ENCODE assay signal across 1 cellular context in the genomic region with DNA sequence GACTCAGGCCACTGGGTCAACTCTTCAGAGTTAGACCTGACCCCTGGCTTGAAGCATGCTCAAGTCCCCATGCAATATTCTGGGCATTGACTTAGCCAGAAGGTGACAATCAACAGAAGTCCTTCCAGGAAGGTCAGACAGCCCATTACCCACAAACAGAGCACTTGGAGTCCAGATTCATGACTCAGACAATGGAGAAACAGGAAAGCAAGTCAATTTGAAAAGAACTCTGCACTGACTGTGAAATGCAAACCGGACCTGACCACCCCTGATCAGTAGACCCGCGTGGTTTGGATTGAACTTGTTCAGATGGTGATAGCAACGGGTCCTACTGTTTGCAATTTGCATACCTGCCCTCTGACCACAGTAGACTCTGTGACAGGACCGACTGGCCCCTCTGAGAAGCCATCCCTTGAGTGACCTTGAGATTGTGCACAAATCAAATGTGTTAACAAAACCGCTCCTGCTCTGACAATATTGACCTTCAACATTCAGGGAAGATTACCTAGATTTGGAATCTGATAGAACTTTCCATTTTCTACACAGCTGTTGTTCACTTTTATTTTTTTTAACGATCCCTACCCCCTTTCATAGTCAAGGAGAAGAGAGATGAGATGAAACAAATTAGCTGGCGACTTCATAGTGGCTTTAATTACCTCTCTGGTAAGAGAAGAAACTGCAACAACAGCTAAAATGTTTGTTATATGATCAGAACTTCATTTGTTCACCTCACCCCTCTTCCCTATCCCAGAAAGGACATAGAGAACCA.
TF ChIP-seq lines count a peak whose summit lies in the region.

No MANE protein-coding gene starts in this region.

TF ChIP-seq in HepG2, 621 proteins besides CTCF, POLR2A, EP300 and RAD21 (continued from another document and continues in another):
- TF ChIP-seq ZC3H4 (CRISPR knock-in tag; IDR thresholded peaks at IDR 0.05; ENCODE audit: borderline replicate concordance) (no peak), HOXA3 (CRISPR knock-in tag; IDR thresholded peaks at IDR 0.05) (peak; percentile 86), ZBED4 (CRISPR knock-in tag; IDR thresholded peaks at IDR 0.05; ENCODE audit: borderline replicate concordance) (peak; percentile 54; the same call in 1 of the 2 replicates), SP140L (CRISPR knock-in tag; IDR thresholded peaks at IDR 0.05; ENCODE audit: borderline replicate concordance) (no peak; the same call in 1 of the 2 replicates), BRCA1 (CRISPR knock-in tag; IDR thresholded peaks at IDR 0.05) (0 out of 2 replicates have a peak, but pooled peaks have one; percentile 28), MATR3 (CRISPR knock-in tag; IDR thresholded peaks at IDR 0.05) (no peak), ZNF180 (CRISPR knock-in tag; IDR thresholded peaks at IDR 0.05; ENCODE audit: borderline replicate concordance, low read depth) (no peak), RBAK (CRISPR knock-in tag; IDR thresholded peaks at IDR 0.05) (no peak), ZNF761 (CRISPR knock-in tag; conservative IDR thresholded peaks at IDR 0.05) (no peak), ERF (CRISPR knock-in tag; IDR thresholded peaks at IDR 0.05) (0 out of 2 replicates have a peak, but pooled peaks have one; percentile 60), MXD1 (CRISPR knock-in tag; IDR thresholded peaks at IDR 0.05) (no peak), THAP8 (CRISPR knock-in tag; IDR thresholded peaks at IDR 0.05; ENCODE audit: borderline replicate concordance) (no peak), JDP2 (CRISPR knock-in tag; IDR thresholded peaks at IDR 0.05; ENCODE audit: borderline replicate concordance) (peak; percentile 24; the same call in 1 of the 2 replicates), ZNF367 (CRISPR knock-in tag; IDR thresholded peaks at IDR 0.05; ENCODE audit: borderline replicate concordance) (no peak), HOXD1 (CRISPR knock-in tag; IDR thresholded peaks at IDR 0.05) (0 out of 2 replicates have a peak, but pooled peaks have one; percentile 71), SOX13 (IDR thresholded peaks at IDR 0.05) (peak; percentile 68), SOX13 (CRISPR knock-in tag; conservative IDR thresholded peaks at IDR 0.05 in 1 of 2, IDR thresholded peaks at IDR 0.05 in 1 of 2) (peak in 1 of 2 experiments; percentile 91; a peak in 2 of 4 replicates), ELF3 (CRISPR knock-in tag; IDR thresholded peaks at IDR 0.05) (peak; percentile 88), CCAR2 (optimal IDR thresholded peaks at IDR 0.05; ENCODE audit: low read depth, low read length) (no peak), HNF1B (CRISPR knock-in tag; IDR thresholded peaks at IDR 0.05) (peak; percentile 97), ZNF788 (CRISPR knock-in tag; IDR thresholded peaks at IDR 0.05; ENCODE audit: borderline replicate concordance) (no peak; the same call in 1 of the 2 replicates), HOXA5 (CRISPR knock-in tag; IDR thresholded peaks at IDR 0.05) (no peak), MNT (IDR thresholded peaks at IDR 0.05) (no peak), NFYB (CRISPR knock-in tag; IDR thresholded peaks at IDR 0.05) (no peak), SP2 (CRISPR knock-in tag; IDR thresholded peaks at IDR 0.05) (no peak), NR2C2 (CRISPR knock-in tag; IDR thresholded peaks at IDR 0.05; ENCODE audit: borderline replicate concordance) (peak; percentile 72), RBM39 (IDR thresholded peaks at IDR 0.05; ENCODE audit: low read depth, low read length, poor library complexity, severe bottlenecking) (no peak), ZNF546 (CRISPR knock-in tag; conservative IDR thresholded peaks at IDR 0.05) (no peak), MAF1 (CRISPR knock-in tag; IDR thresholded peaks at IDR 0.05; ENCODE audit: borderline replicate concordance) (no peak), MEIS2 (CRISPR knock-in tag; IDR thresholded peaks at IDR 0.05) (peak; percentile 87), HMG20B (CRISPR knock-in tag; conservative IDR thresholded peaks at IDR 0.05) (peak; percentile 76), MYC (CRISPR knock-in tag; IDR thresholded peaks at IDR 0.05; ENCODE audit: borderline replicate concordance) (peak; percentile 74), ZNF770 (CRISPR knock-in tag; IDR thresholded peaks at IDR 0.05) (no peak), SETDB1 (CRISPR knock-in tag; IDR thresholded peaks at IDR 0.05; ENCODE audit: borderline replicate concordance) (no peak), ZNF563 (CRISPR knock-in tag; IDR thresholded peaks at IDR 0.05) (no peak)
- TF ChIP-seq, protein P1, sequence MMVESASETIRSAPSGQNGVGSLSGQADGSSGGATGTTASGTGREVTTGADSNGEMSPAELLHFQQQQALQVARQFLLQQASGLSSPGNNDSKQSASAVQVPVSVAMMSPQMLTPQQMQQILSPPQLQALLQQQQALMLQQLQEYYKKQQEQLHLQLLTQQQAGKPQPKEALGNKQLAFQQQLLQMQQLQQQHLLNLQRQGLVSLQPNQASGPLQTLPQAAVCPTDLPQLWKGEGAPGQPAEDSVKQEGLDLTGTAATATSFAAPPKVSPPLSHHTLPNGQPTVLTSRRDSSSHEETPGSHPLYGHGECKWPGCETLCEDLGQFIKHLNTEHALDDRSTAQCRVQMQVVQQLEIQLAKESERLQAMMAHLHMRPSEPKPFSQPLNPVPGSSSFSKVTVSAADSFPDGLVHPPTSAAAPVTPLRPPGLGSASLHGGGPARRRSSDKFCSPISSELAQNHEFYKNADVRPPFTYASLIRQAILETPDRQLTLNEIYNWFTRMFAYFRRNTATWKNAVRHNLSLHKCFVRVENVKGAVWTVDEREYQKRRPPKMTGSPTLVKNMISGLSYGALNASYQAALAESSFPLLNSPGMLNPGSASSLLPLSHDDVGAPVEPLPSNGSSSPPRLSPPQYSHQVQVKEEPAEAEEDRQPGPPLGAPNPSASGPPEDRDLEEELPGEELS (CRISPR knock-in tag; IDR thresholded peaks at IDR 0.05): peak; percentile 95
- TF ChIP-seq, protein P2, sequence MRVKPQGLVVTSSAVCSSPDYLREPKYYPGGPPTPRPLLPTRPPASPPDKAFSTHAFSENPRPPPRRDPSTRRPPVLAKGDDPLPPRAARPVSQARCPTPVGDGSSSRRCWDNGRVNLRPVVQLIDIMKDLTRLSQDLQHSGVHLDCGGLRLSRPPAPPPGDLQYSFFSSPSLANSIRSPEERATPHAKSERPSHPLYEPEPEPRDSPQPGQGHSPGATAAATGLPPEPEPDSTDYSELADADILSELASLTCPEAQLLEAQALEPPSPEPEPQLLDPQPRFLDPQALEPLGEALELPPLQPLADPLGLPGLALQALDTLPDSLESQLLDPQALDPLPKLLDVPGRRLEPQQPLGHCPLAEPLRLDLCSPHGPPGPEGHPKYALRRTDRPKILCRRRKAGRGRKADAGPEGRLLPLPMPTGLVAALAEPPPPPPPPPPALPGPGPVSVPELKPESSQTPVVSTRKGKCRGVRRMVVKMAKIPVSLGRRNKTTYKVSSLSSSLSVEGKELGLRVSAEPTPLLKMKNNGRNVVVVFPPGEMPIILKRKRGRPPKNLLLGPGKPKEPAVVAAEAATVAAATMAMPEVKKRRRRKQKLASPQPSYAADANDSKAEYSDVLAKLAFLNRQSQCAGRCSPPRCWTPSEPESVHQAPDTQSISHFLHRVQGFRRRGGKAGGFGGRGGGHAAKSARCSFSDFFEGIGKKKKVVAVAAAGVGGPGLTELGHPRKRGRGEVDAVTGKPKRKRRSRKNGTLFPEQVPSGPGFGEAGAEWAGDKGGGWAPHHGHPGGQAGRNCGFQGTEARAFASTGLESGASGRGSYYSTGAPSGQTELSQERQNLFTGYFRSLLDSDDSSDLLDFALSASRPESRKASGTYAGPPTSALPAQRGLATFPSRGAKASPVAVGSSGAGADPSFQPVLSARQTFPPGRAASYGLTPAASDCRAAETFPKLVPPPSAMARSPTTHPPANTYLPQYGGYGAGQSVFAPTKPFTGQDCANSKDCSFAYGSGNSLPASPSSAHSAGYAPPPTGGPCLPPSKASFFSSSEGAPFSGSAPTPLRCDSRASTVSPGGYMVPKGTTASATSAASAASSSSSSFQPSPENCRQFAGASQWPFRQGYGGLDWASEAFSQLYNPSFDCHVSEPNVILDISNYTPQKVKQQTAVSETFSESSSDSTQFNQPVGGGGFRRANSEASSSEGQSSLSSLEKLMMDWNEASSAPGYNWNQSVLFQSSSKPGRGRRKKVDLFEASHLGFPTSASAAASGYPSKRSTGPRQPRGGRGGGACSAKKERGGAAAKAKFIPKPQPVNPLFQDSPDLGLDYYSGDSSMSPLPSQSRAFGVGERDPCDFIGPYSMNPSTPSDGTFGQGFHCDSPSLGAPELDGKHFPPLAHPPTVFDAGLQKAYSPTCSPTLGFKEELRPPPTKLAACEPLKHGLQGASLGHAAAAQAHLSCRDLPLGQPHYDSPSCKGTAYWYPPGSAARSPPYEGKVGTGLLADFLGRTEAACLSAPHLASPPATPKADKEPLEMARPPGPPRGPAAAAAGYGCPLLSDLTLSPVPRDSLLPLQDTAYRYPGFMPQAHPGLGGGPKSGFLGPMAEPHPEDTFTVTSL (CRISPR knock-in tag; IDR thresholded peaks at IDR 0.05; ENCODE audit: borderline replicate concordance): peak; percentile 97
